Comparison of ENCODE assay signal across 36 cellular contexts in genomic region chr22:19739448-19739895, GRCh38. TPM values are rescaled to one million over a fixed set of nuclear protein-coding genes. Genes with fewer than 3 reads are reported as not detected.
"Had no signal": no experiment of that assay in that cellular context is flagged by ENCODE, and none has a peak within 500 bp of the region (broad histone marks: within the 10 kb centered on the region; RNA-seq: fewer than 3 reads in every experiment).

No MANE protein-coding gene starts in this region.

- FAIRE-seq: astrocyte, TTC549 had no signal

- H3K27ac Mint-ChIP-seq: activated B cell treated with CpG ODN at 0.5 μM for 24 hours; activated CD4-positive, alpha-beta T cell treated with anti-CD3 and anti-CD28 coated beads, Interleukin-2, amount 10 ng/mL, durations not matched to agents 7 days and 5 days; activated CD8-positive, alpha-beta T cell treated with anti-CD3 and anti-CD28 coated beads for 36 hours; activated naive CD4-positive, alpha-beta T cell treated with anti-CD3 and anti-CD28 coated beads for 36 hours; activated naive CD4-positive, alpha-beta T cell treated with anti-CD3 and anti-CD28 coated beads, Interleukin-2, amount 50 U/mL, for 72 hours; activated naive CD8-positive, alpha-beta T cell treated with anti-CD3 and anti-CD28 coated beads for 36 hours; activated T-cell treated with anti-CD3 and anti-CD28 coated beads, Interleukin-2, amount 50 U/mL, for 72 hours; activated T-helper 1 cell treated with anti-CD3 and anti-CD28 coated beads, Interleukin-12 subunit alpha, Interleukin-12 subunit beta, Interleukin-2, Interleukin-4 antibody, amounts not matched to agents 30 ng/mL and 10 ng/mL and 1 ng/mL, durations not matched to agents 14 hours and 24 hours and 36 hours; activated T-helper 17 cell treated with anti-CD3 and anti-CD28 coated beads, Interleukin-2, amount 50 U/mL, for 72 hours; T-helper 1 cell treated with Interleukin-12 subunit alpha and Interleukin-12 subunit beta and Interleukin-4 antibody, amounts not matched to agents 30 μg/mL and 1 μg/mL, for 36 hours; T-helper 2 cell treated with Interferon-gamma antibody and Interleukin-4, amounts not matched to agents 5 μg/mL and 100 μg/mL, for 36 hours had no signal

- DNase-seq: activated B cell treated with CpG ODN at 0.5 μM for 24 hours; activated CD4-positive, alpha-beta T cell treated with anti-CD3 and anti-CD28 coated beads for 48 hours; activated CD4-positive, alpha-beta T cell treated with anti-CD3 and anti-CD28 coated beads, Interleukin-2, amount 10 ng/mL, durations not matched to agents 7 days and 5 days; activated CD4-positive, alpha-beta T cell treated with anti-CD3 and anti-CD28 coated beads, Interleukin-2, amount 50 U/mL, for 48 hours; activated CD4-positive, CD25-positive, alpha-beta regulatory T cell treated with anti-CD3 and anti-CD28 coated beads, Interleukin-2, amount 50 U/mL, for 72 hours; activated CD8-positive, alpha-beta memory T cell treated with anti-CD3 and anti-CD28 coated beads, Interleukin-2, amount 50 U/mL, for 4 hours; activated CD8-positive, alpha-beta T cell treated with anti-CD3 and anti-CD28 coated beads for 36 hours; activated effector memory CD4-positive, alpha-beta T cell treated with anti-CD3 and anti-CD28 coated beads, Interleukin-2, amount 50 U/mL, for 16 hours; activated gamma-delta T cell treated with Interleukin-2 at 50 U/mL for 16 hours; activated naive CD4-positive, alpha-beta T cell; activated naive CD4-positive, alpha-beta T cell treated with anti-CD3 and anti-CD28 coated beads for 36 hours; activated naive CD4-positive, alpha-beta T cell treated with anti-CD3 and anti-CD28 coated beads, Interleukin-2, amount 50 U/mL, for 16 hours; activated naive CD8-positive, alpha-beta T cell treated with anti-CD3 and anti-CD28 coated beads for 36 hours; activated T-cell treated with anti-CD3 and anti-CD28 coated beads for 4 hours; activated T-cell treated with anti-CD3 and anti-CD28 coated beads, Interleukin-2, amount 50 U/mL, for 1 hour; activated T-cell treated with anti-CD3 and anti-CD28 coated beads, Interleukin-2, amount 50 U/mL, for 4 hours; activated T-cell treated with anti-CD3 and anti-CD28 coated beads, Interleukin-2, amount 50 U/mL, for 72 hours; adrenal gland; amniotic stem cell; aorta; body of pancreas; brain microvascular endothelial cell; central memory CD4-positive, alpha-beta T cell; T-helper 1 cell; T-helper 2 cell; T-helper 9 cell had no signal

- H3K36me3 Mint-ChIP-seq: activated naive CD4-positive, alpha-beta T cell treated with anti-CD3 and anti-CD28 coated beads, Interleukin-2, amount 50 U/mL, for 72 hours; activated naive CD8-positive, alpha-beta T cell treated with anti-CD3 and anti-CD28 coated beads for 36 hours had no signal

- H3K4me3 Mint-ChIP-seq: activated B cell treated with CpG ODN at 0.5 μM for 24 hours; activated CD4-positive, alpha-beta T cell treated with anti-CD3 and anti-CD28 coated beads, Interleukin-2, amount 10 ng/mL, durations not matched to agents 7 days and 5 days; activated CD8-positive, alpha-beta T cell treated with anti-CD3 and anti-CD28 coated beads for 36 hours; activated naive CD4-positive, alpha-beta T cell treated with anti-CD3 and anti-CD28 coated beads for 36 hours; activated naive CD8-positive, alpha-beta T cell treated with anti-CD3 and anti-CD28 coated beads for 36 hours; activated T-cell treated with anti-CD3 and anti-CD28 coated beads, Interleukin-2, amount 50 U/mL, for 4 hours; activated T-cell treated with anti-CD3 and anti-CD28 coated beads, Interleukin-2, amount 50 U/mL, for 72 hours; activated T-helper 1 cell treated with anti-CD3 and anti-CD28 coated beads, Interleukin-12 subunit alpha, Interleukin-12 subunit beta, Interleukin-2, Interleukin-4 antibody, amounts not matched to agents 30 ng/mL and 10 ng/mL and 1 ng/mL, durations not matched to agents 14 hours and 24 hours and 36 hours; activated T-helper 17 cell treated with anti-CD3 and anti-CD28 coated beads, Interleukin-2, amount 50 U/mL, for 72 hours; T-helper 1 cell treated with Interleukin-12 subunit alpha and Interleukin-12 subunit beta and Interleukin-4 antibody, amounts not matched to agents 30 μg/mL and 1 μg/mL, for 36 hours; T-helper 2 cell treated with Interferon-gamma antibody and Interleukin-4, amounts not matched to agents 5 μg/mL and 100 μg/mL, for 36 hours had no signal

- H3K27me3 ChIP-seq: adrenal gland, body of pancreas, breast epithelium had no signal

- H3K4me1 Mint-ChIP-seq: activated B cell treated with CpG ODN at 0.5 μM for 24 hours; activated CD4-positive, alpha-beta T cell treated with anti-CD3 and anti-CD28 coated beads, Interleukin-2, amount 10 ng/mL, durations not matched to agents 7 days and 5 days; activated naive CD8-positive, alpha-beta T cell treated with anti-CD3 and anti-CD28 coated beads for 36 hours; activated T-helper 17 cell treated with anti-CD3 and anti-CD28 coated beads, Interleukin-2, amount 50 U/mL, for 72 hours had no signal

- H3K27ac ChIP-seq: adrenal gland, body of pancreas, brain microvascular endothelial cell, breast epithelium, VCaP had no signal

- H3K9me3 Mint-ChIP-seq: activated B cell treated with CpG ODN at 0.5 μM for 24 hours; activated CD4-positive, alpha-beta T cell treated with anti-CD3 and anti-CD28 coated beads, Interleukin-2, amount 10 ng/mL, durations not matched to agents 7 days and 5 days; activated CD8-positive, alpha-beta T cell treated with anti-CD3 and anti-CD28 coated beads for 36 hours; activated naive CD4-positive, alpha-beta T cell treated with anti-CD3 and anti-CD28 coated beads for 36 hours; activated naive CD4-positive, alpha-beta T cell treated with anti-CD3 and anti-CD28 coated beads, Interleukin-2, amount 50 U/mL, for 72 hours; activated naive CD8-positive, alpha-beta T cell treated with anti-CD3 and anti-CD28 coated beads for 36 hours; activated T-cell treated with anti-CD3 and anti-CD28 coated beads, Interleukin-2, amount 50 U/mL, for 4 hours; activated T-cell treated with anti-CD3 and anti-CD28 coated beads, Interleukin-2, amount 50 U/mL, for 72 hours; activated T-helper 1 cell treated with anti-CD3 and anti-CD28 coated beads, Interleukin-12 subunit alpha, Interleukin-12 subunit beta, Interleukin-2, Interleukin-4 antibody, amounts not matched to agents 30 ng/mL and 10 ng/mL and 1 ng/mL, durations not matched to agents 14 hours and 24 hours and 36 hours; activated T-helper 17 cell treated with anti-CD3 and anti-CD28 coated beads, Interleukin-2, amount 50 U/mL, for 72 hours; T-helper 1 cell treated with Interleukin-12 subunit alpha and Interleukin-12 subunit beta and Interleukin-4 antibody, amounts not matched to agents 30 μg/mL and 1 μg/mL, for 36 hours; T-helper 2 cell treated with Interferon-gamma antibody and Interleukin-4, amounts not matched to agents 5 μg/mL and 100 μg/mL, for 36 hours had no signal

- H3K4me3 ChIP-seq: adrenal gland, body of pancreas, breast epithelium had no signal

- H3K9me3 ChIP-seq: adrenal gland, body of pancreas, breast epithelium had no signal

- H3K4me1 ChIP-seq: adrenal gland, body of pancreas, breast epithelium had no signal

- ATAC-seq: activated CD8-positive, alpha-beta T cell treated with anti-CD3 and anti-CD28 coated beads for 36 hours; activated naive CD4-positive, alpha-beta T cell treated with anti-CD3 and anti-CD28 coated beads, Interleukin-2, amount 50 U/mL, for 72 hours; activated T-cell treated with anti-CD3 and anti-CD28 coated beads, Interleukin-2, amount 50 U/mL, for 4 hours; activated T-cell treated with anti-CD3 and anti-CD28 coated beads, Interleukin-2, amount 50 U/mL, for 72 hours; activated T-helper 17 cell treated with anti-CD3 and anti-CD28 coated beads, Interleukin-2, amount 50 U/mL, for 72 hours; body of pancreas had no signal

- H3K27me3 Mint-ChIP-seq: activated B cell treated with CpG ODN at 0.5 μM for 24 hours; activated CD4-positive, alpha-beta T cell treated with anti-CD3 and anti-CD28 coated beads, Interleukin-2, amount 10 ng/mL, durations not matched to agents 7 days and 5 days; activated CD8-positive, alpha-beta T cell treated with anti-CD3 and anti-CD28 coated beads for 36 hours; activated naive CD8-positive, alpha-beta T cell treated with anti-CD3 and anti-CD28 coated beads for 36 hours; activated T-helper 17 cell treated with anti-CD3 and anti-CD28 coated beads, Interleukin-2, amount 50 U/mL, for 72 hours had no signal

- H3K36me3 ChIP-seq: adrenal gland, brain microvascular endothelial cell, breast epithelium had no signal

RNA-seq across cellular contexts. Expression of gene GP1BB, which starts 16.1 kb away (rescaled TPM):
- total RNA-seq: activated B cell treated with CpG ODN at 0.5 μM for 24 hours; activated CD4-positive, alpha-beta T cell treated with anti-CD3 and anti-CD28 coated beads, Interleukin-2, amount 10 ng/mL, durations not matched to agents 7 days and 5 days; activated CD8-positive, alpha-beta T cell treated with anti-CD3 and anti-CD28 coated beads for 36 hours; activated naive CD4-positive, alpha-beta T cell treated with anti-CD3 and anti-CD28 coated beads for 36 hours; activated naive CD4-positive, alpha-beta T cell treated with anti-CD3 and anti-CD28 coated beads, Interleukin-2, amount 50 U/mL, for 72 hours; activated naive CD8-positive, alpha-beta T cell treated with anti-CD3 and anti-CD28 coated beads for 36 hours; activated T-helper 1 cell treated with anti-CD3 and anti-CD28 coated beads, Interleukin-12 subunit alpha, Interleukin-12 subunit beta, Interleukin-2, Interleukin-4 antibody, amounts not matched to agents 30 ng/mL and 10 ng/mL and 1 ng/mL, durations not matched to agents 14 hours and 24 hours and 36 hours; activated T-helper 17 cell treated with anti-CD3 and anti-CD28 coated beads, Interleukin-2, amount 50 U/mL, for 72 hours had no signal

RNA-seq across cellular contexts. Expression of gene TBX1, which starts 21.1 kb away (rescaled TPM):
- total RNA-seq: activated B cell treated with CpG ODN at 0.5 μM for 24 hours; activated CD4-positive, alpha-beta T cell treated with anti-CD3 and anti-CD28 coated beads, Interleukin-2, amount 10 ng/mL, durations not matched to agents 7 days and 5 days; activated CD8-positive, alpha-beta memory T cell treated with anti-CD3 and anti-CD28 coated beads for 36 hours; activated CD8-positive, alpha-beta T cell treated with anti-CD3 and anti-CD28 coated beads for 36 hours; activated naive CD4-positive, alpha-beta T cell treated with anti-CD3 and anti-CD28 coated beads for 36 hours; activated naive CD4-positive, alpha-beta T cell treated with anti-CD3 and anti-CD28 coated beads, Interleukin-2, amount 50 U/mL, for 72 hours; activated naive CD8-positive, alpha-beta T cell treated with anti-CD3 and anti-CD28 coated beads for 36 hours; activated T-cell treated with anti-CD3 and anti-CD28 coated beads, Interleukin-2, amount 50 U/mL, for 4 hours; activated T-helper 17 cell treated with anti-CD3 and anti-CD28 coated beads, Interleukin-2, amount 50 U/mL, for 72 hours had no signal

RNA-seq across cellular contexts. Expression of gene SEPTIN5, which starts 25.2 kb away (rescaled TPM):
- total RNA-seq: activated B cell treated with CpG ODN at 0.5 μM for 24 hours; activated CD4-positive, alpha-beta T cell treated with anti-CD3 and anti-CD28 coated beads, Interleukin-2, amount 10 ng/mL, durations not matched to agents 7 days and 5 days had no signal
